ENCODE assay signal across 18 cellular contexts in genomic region chr5:78190402-78190801, GRCh38.
"Had no signal": no experiment of that assay in that cellular context is flagged by ENCODE, and none has a peak within 500 bp of the region (broad histone marks: within the 10 kb centered on the region; RNA-seq: fewer than 3 reads in every experiment).

No MANE protein-coding gene starts in this region.

- H3K9ac ChIP-seq: SK-N-SH had no signal

- H3K4me3 ChIP-seq: MG63 had no signal

- ATAC-seq: Panc1 had no signal

- H3K9me3 ChIP-seq: MG63, SK-N-SH had no signal

- H3K27ac ChIP-seq: RWPE1 had no signal

- DNase-seq: KBM-7, MG63, NCI-H1092, NCI-H1105 treated with DMSO at 0.1 percent for 48 hours, NCI-H1417 treated with DMSO at 0.1 percent for 48 hours, NCI-H146, NCI-H1694 treated with DMSO at 0.1 percent for 48 hours, NCI-H1930, NCI-H2081, NCI-H2107, NCI-H2227 treated with DMSO at 0.1 percent for 48 hours, NCI-H524, NCI-H69, NCI-H774, SHP77, SK-N-SH had no signal

- H3K27me3 ChIP-seq: MG63 had no signal

- H3K4me2 ChIP-seq: SK-N-SH had no signal
